9 cellular contexts compared by ENCODE assay signal in genomic region chr10:11604742-11605650, GRCh38. TPM values are rescaled to one million over a fixed set of nuclear protein-coding genes. Genes with fewer than 3 reads are reported as not detected.
DNase-seq lines count a peak whose midpoint lies in the region; ATAC-seq and TF ChIP-seq lines count a peak whose summit lies in the region.
"Had no signal": no experiment of that assay in that cellular context is flagged by ENCODE, and none has a peak within 500 bp of the region (broad histone marks: within the 10 kb centered on the region; RNA-seq: fewer than 3 reads in every experiment).

No MANE protein-coding gene starts in this region.

- CTCF ChIA-PET in activated CD8-positive, alpha-beta T cell treated with anti-CD3 and anti-CD28 coated beads for 36 hours (lab: Charles Lee) = interaction anchor here (1.1 to 1.5 kb wide), 2 partner anchors 153 to 154 kb away, joined by 3 to 5 read pairs; no protein-coding TSS in a partner anchor
- CTCF ChIA-PET in Caco-2 (lab: Charles Lee) = no interaction called here

- peaks cover 19% of the 10 kb centered on the region for H4K20me1 ChIP-seq in osteoblast (ENCODE audit: insufficient read depth, low read length)

- no peak for TF ChIP-seq POLR2A in tibial nerve (IDR thresholded peaks at IDR 0.05)

- H3K4me3 ChIP-seq in osteoblast (ENCODE audit: insufficient read depth, low read length) (no peak overlapping the region), Caco-2 (ENCODE audit: low read depth, low read length) (no peak overlapping the region), tibial nerve (no peak overlapping the region)

- no peak for TF ChIP-seq EP300 in tibial nerve (IDR thresholded peaks at IDR 0.05)

- no peaks in the 10 kb centered on the region for H3K36me3 ChIP-seq in osteoblast (ENCODE audit: insufficient read depth, low read length)
- no peaks in the 10 kb centered on the region for H3K36me3 ChIP-seq in Caco-2 (ENCODE audit: control insufficient read depth, insufficient read depth, low read length)
- no peaks in the 10 kb centered on the region for H3K36me3 ChIP-seq in tibial nerve

- no peaks in the 10 kb centered on the region for H3K9me3 ChIP-seq in osteoblast (ENCODE audit: low read depth, low read length)
- no peaks in the 10 kb centered on the region for H3K9me3 ChIP-seq in Caco-2
- H3K9me3 ChIP-seq in tibial nerve = no peaks in the 10 kb centered on the region

- peak overlapping the region; percentile 51 for H3K4me2 ChIP-seq in osteoblast (ENCODE audit: insufficient read depth, low read length)

- no peaks in the 10 kb centered on the region for H3K9me3 Mint-ChIP-seq in activated CD4-positive, alpha-beta T cell treated with anti-CD3 and anti-CD28 coated beads, Interleukin-2, amount 10 ng/mL, durations not matched to agents 24 days and 14 days
- H3K9me3 Mint-ChIP-seq in activated CD8-positive, alpha-beta T cell treated with anti-CD3 and anti-CD28 coated beads for 36 hours = no peaks in the 10 kb centered on the region
- no peaks in the 10 kb centered on the region for H3K9me3 Mint-ChIP-seq in Caco-2 (ENCODE audit: unreplicated experiment)

- H3K27me3 ChIP-seq in osteoblast (ENCODE audit: insufficient read depth, low read length) (no peaks in the 10 kb centered on the region), Caco-2 (replicated peaks; ENCODE audit: control insufficient read depth, insufficient read depth, low read length) (no peaks in the 10 kb centered on the region), tibial nerve (no peaks in the 10 kb centered on the region)

- no peak for DNase-seq in activated CD4-positive, alpha-beta T cell treated with anti-CD3 and anti-CD28 coated beads, Interleukin-2, amount 10 ng/mL, durations not matched to agents 24 days and 14 days
- DNase-seq in activated CD4-positive, alpha-beta T cell treated with anti-CD3 and anti-CD28 coated beads, Interleukin-2, amount 50 U/mL, for 1 hour = no peak
- DNase-seq in activated CD8-positive, alpha-beta T cell treated with anti-CD3 and anti-CD28 coated beads for 36 hours = no peak
- DNase-seq in osteoblast (ENCODE audit: insufficient read length, low spot score, missing footprints) (no peak), Caco-2 (no peak), tibial nerve (ENCODE audit: low spot score in 2 of 2) (no peak)
- DNase-seq: NCI-H2107 had no signal

- H3K27me3 Mint-ChIP-seq in activated CD4-positive, alpha-beta T cell treated with anti-CD3 and anti-CD28 coated beads, Interleukin-2, amount 10 ng/mL, durations not matched to agents 24 days and 14 days = peaks cover 23% of the 10 kb centered on the region
- H3K27me3 Mint-ChIP-seq in activated CD8-positive, alpha-beta T cell treated with anti-CD3 and anti-CD28 coated beads for 36 hours = no peaks in the 10 kb centered on the region
- H3K27me3 Mint-ChIP-seq in Caco-2 (ENCODE audit: insufficient read depth, unreplicated experiment) = no peaks in the 10 kb centered on the region

- intact Hi-C loops in activated CD4-positive, alpha-beta T cell treated with anti-CD3 and anti-CD28 coated beads, Interleukin-2, amount 10 ng/mL, durations not matched to agents 24 days and 14 days (cut with micrococcal nuclease) = no loop called here
- intact Hi-C loops in activated CD8-positive, alpha-beta T cell treated with anti-CD3 and anti-CD28 coated beads for 36 hours (cut with micrococcal nuclease) = no loop called here
- intact Hi-C loops in Caco-2 (cut with micrococcal nuclease; ENCODE audit: unreplicated experiment) = no loop called here

- H3K4me1 ChIP-seq in osteoblast (ENCODE audit: insufficient read depth, low read length) (peaks cover 9% of the 10 kb centered on the region), Caco-2 (peaks cover 63% of the 10 kb centered on the region), tibial nerve (peaks cover 0 to 15% (median 13%) of the 10 kb centered on the region in 4 donors)

- no peak overlapping the region for H3K27ac Mint-ChIP-seq in activated CD4-positive, alpha-beta T cell treated with anti-CD3 and anti-CD28 coated beads, Interleukin-2, amount 10 ng/mL, durations not matched to agents 24 days and 14 days
- H3K27ac Mint-ChIP-seq in activated CD8-positive, alpha-beta T cell treated with anti-CD3 and anti-CD28 coated beads for 36 hours = no peak overlapping the region
- H3K27ac Mint-ChIP-seq in Caco-2 (ENCODE audit: unreplicated experiment) = no peak overlapping the region

- peaks cover 13% of the 10 kb centered on the region for H3K4me1 Mint-ChIP-seq in activated CD4-positive, alpha-beta T cell treated with anti-CD3 and anti-CD28 coated beads, Interleukin-2, amount 10 ng/mL, durations not matched to agents 24 days and 14 days
- H3K4me1 Mint-ChIP-seq in activated CD8-positive, alpha-beta T cell treated with anti-CD3 and anti-CD28 coated beads for 36 hours (ENCODE audit: low read depth) = peaks cover 53% of the 10 kb centered on the region
- peaks cover 66% of the 10 kb centered on the region for H3K4me1 Mint-ChIP-seq in Caco-2 (ENCODE audit: low read depth, unreplicated experiment)

- H3K4me3 Mint-ChIP-seq in activated CD4-positive, alpha-beta T cell treated with anti-CD3 and anti-CD28 coated beads, Interleukin-2, amount 10 ng/mL, durations not matched to agents 24 days and 14 days = peak overlapping the region; percentile 28
- peak overlapping the region; percentile 45 for H3K4me3 Mint-ChIP-seq in activated CD8-positive, alpha-beta T cell treated with anti-CD3 and anti-CD28 coated beads for 36 hours
- no peak overlapping the region for H3K4me3 Mint-ChIP-seq in Caco-2 (ENCODE audit: unreplicated experiment)

- no peak for TF ChIP-seq CTCF in activated CD8-positive, alpha-beta T cell treated with anti-CD3 and anti-CD28 coated beads for 36 hours (IDR thresholded peaks at IDR 0.05)
- TF ChIP-seq CTCF in osteoblast (IDR thresholded peaks at IDR 0.05; ENCODE audit: extremely low read depth, low read depth, low read length) (no peak), Caco-2 (IDR thresholded peaks at IDR 0.05; ENCODE audit: insufficient read depth in 1 of 2, low read depth in 1 of 2, low read length in 1 of 2, severe bottlenecking in 1 of 2, unreplicated experiment in 1 of 2) (no peak), tibial nerve (IDR thresholded peaks at IDR 0.05) (no peak)

- H3K27ac ChIP-seq in osteoblast (ENCODE audit: low read depth, low read length) (no peak overlapping the region), tibial nerve (no peak overlapping the region)

- POLR2A ChIA-PET in activated CD8-positive, alpha-beta T cell treated with anti-CD3 and anti-CD28 coated beads for 36 hours (lab: Charles Lee) = interaction anchor here (0.6 to 1.3 kb wide), 3 partner anchors 11 to 152 kb away, joined by 3 read pairs; no protein-coding TSS in a partner anchor
- POLR2A ChIA-PET in Caco-2 (lab: Charles Lee) = no interaction called here

- peak; percentile 32 for ATAC-seq in HG03159 (IDR thresholded peaks at IDR 0.05; ENCODE audit: unreplicated experiment)
- peak; percentile 61 for ATAC-seq in activated CD8-positive, alpha-beta T cell treated with anti-CD3 and anti-CD28 coated beads for 36 hours
- ATAC-seq in HG03196 (IDR thresholded peaks at IDR 0.05; ENCODE audit: unreplicated experiment) = no peak

- 72 to 74% methylated on average over 2 of the region's 2 CpGs for WGBS in tibial nerve, 2 donors

- H3K36me3 Mint-ChIP-seq in activated CD4-positive, alpha-beta T cell treated with anti-CD3 and anti-CD28 coated beads, Interleukin-2, amount 10 ng/mL, durations not matched to agents 24 days and 14 days (ENCODE audit: low read depth) = no peaks in the 10 kb centered on the region
- H3K36me3 Mint-ChIP-seq in activated CD8-positive, alpha-beta T cell treated with anti-CD3 and anti-CD28 coated beads for 36 hours (ENCODE audit: low read depth) = no peaks in the 10 kb centered on the region
- no peaks in the 10 kb centered on the region for H3K36me3 Mint-ChIP-seq in Caco-2 (ENCODE audit: insufficient read depth, unreplicated experiment)

- no TSS peak for BruUV-seq in Caco-2 (replicated peaks; lab: Mats Ljungman, UMichigan)

- peaks cover 82% of the 10 kb centered on the region for H3K79me2 ChIP-seq in osteoblast (ENCODE audit: insufficient read depth, low read length)

- H2AFZ ChIP-seq in osteoblast (ENCODE audit: low read length) = no peak overlapping the region

RNA-seq across cellular contexts. Expression of gene USP6NL, which starts 6.5 kb away (rescaled TPM):
- 0.83 and 0.84 TPM in 2 replicates for total RNA-seq in activated CD4-positive, alpha-beta T cell treated with anti-CD3 and anti-CD28 coated beads, Interleukin-2, amount 10 ng/mL, durations not matched to agents 24 days and 14 days
- 1 to 10 TPM; 2.3 to 2.5 TPM for total RNA-seq in activated CD8-positive, alpha-beta T cell treated with anti-CD3 and anti-CD28 coated beads for 36 hours
- total RNA-seq in osteoblast (13.8 and 14.1 TPM in 2 replicates), Caco-2 (2022) (34.1 and 35.6 TPM in 2 replicates), tibial nerve (10 to 100 TPM; 21.8 to 33.9 (median 25.0) TPM)
